Comparison of ENCODE assay signal across 7 cellular contexts in genomic region chr3:15556512-15556911, GRCh38. TPM values are rescaled to one million over a fixed set of nuclear protein-coding genes. Genes with fewer than 3 reads are reported as not detected.
DNase-seq lines count a peak whose midpoint lies in the region; ATAC-seq, FAIRE-seq and TF ChIP-seq lines count a peak whose summit lies in the region.

No MANE protein-coding gene starts in this region.

- no peaks in the 10 kb centered on the region for H3K9me3 Mint-ChIP-seq in natural killer cell

- no peak overlapping the region for H3K9ac ChIP-seq in mammary epithelial cell (ENCODE audit: insufficient read depth, low read length)
- no peak overlapping the region for H3K9ac ChIP-seq in kidney (ENCODE audit: low read length in 2 of 2)

- peak overlapping the region; percentile 69 for H3K4me3 Mint-ChIP-seq in natural killer cell

- TF ChIP-seq CTCF in NB4 (IDR thresholded peaks at IDR 0.05; ENCODE audit: low read depth, low read length) (no peak), natural killer cell (IDR thresholded peaks at IDR 0.05) (no peak), mammary epithelial cell (conservative IDR thresholded peaks at IDR 0.05 in 1 of 2, IDR thresholded peaks at IDR 0.05 in 1 of 2; ENCODE audit: extremely low read depth in 1 of 2, insufficient read depth in 1 of 2, low read depth in 1 of 2, low read length in 2 of 2) (no peak), kidney (IDR thresholded peaks at IDR 0.05; ENCODE audit: borderline replicate concordance, extremely low read depth, insufficient read depth) (no peak), WERI-Rb-1 (IDR thresholded peaks at IDR 0.05; ENCODE audit: low read depth, low read length) (no peak)

- peak overlapping the region; percentile 85 to 91 for H3K27ac Mint-ChIP-seq in natural killer cell

- H3K36me3 Mint-ChIP-seq in natural killer cell = peaks cover 7% of the 10 kb centered on the region

- in situ Hi-C loops in mammary epithelial cell (cut with MboI; ENCODE audit: low sequenced_read_pairs in 2 of 2) = loop anchor here in 1 of 2 donors (25.0 kb wide), 1 partner anchor 294 kb away; no protein-coding TSS in a partner anchor

- no peak overlapping the region for H3K4me2 ChIP-seq in mammary epithelial cell (ENCODE audit: insufficient read depth, low read depth, low read length)

- intact Hi-C loops in natural killer cell (cut with micrococcal nuclease) = loop anchor here (5.0 to 10.0 kb wide), 3 partner anchors 52 to 289 kb away; no protein-coding TSS in a partner anchor
- intact Hi-C loops in mammary epithelial cell (cut with micrococcal nuclease) = loop anchor here (2.0 to 5.0 kb wide), 2 partner anchors 354 to 449 kb away; no protein-coding TSS in a partner anchor
- intact Hi-C loops in kidney (cut with DNase I) = no loop called here

- dilution Hi-C loops in mammary epithelial cell (cut with HindIII; ENCODE audit: low sequenced_read_pairs) = no loop called here

- H3K4me3 ChIP-seq in NB4 (ENCODE audit: low read depth, low read length) (no peak overlapping the region), mammary epithelial cell (replicated peaks in 1 of 3; ENCODE audit: insufficient read depth in 1 of 3, low read depth in 2 of 3, low read length in 3 of 3) (no peak overlapping the region), kidney (ENCODE audit: low read length in 2 of 2) (no peak overlapping the region), WERI-Rb-1 (ENCODE audit: low read depth, low read length) (no peak overlapping the region)

- H2AFZ ChIP-seq in mammary epithelial cell (ENCODE audit: low read depth, low read length) = no peak overlapping the region

- no TSS peak for BruUV-seq in mammary epithelial cell (replicated peaks; lab: Mats Ljungman, UMichigan)

- H3K27me3 Mint-ChIP-seq in natural killer cell (ENCODE audit: low read depth in 2 of 2) = no peaks in the 10 kb centered on the region

- H3K36me3 ChIP-seq in mammary epithelial cell (ENCODE audit: insufficient read depth, low read length) = no peaks in the 10 kb centered on the region
- H3K36me3 ChIP-seq in kidney (ENCODE audit: control insufficient read depth in 1 of 2, insufficient read depth in 2 of 2, low read length in 2 of 2) = no peaks in the 10 kb centered on the region
- peaks cover 3% of the 10 kb centered on the region for H3K36me3 ChIP-seq in WERI-Rb-1

- no peaks in the 10 kb centered on the region for H3K4me1 ChIP-seq in mammary epithelial cell (ENCODE audit: insufficient read depth, low read length)
- H3K4me1 ChIP-seq in kidney (ENCODE audit: control insufficient read depth in 1 of 2, insufficient read depth in 1 of 2, low read depth in 1 of 2, low read length in 2 of 2) = peaks cover 0 to 8% of the 10 kb centered on the region in 2 donors

- CTCF ChIA-PET in mammary epithelial cell (lab: Charles Lee; ENCODE audit: low non-redundant PET) = no interaction called here

- no peak for FAIRE-seq in kidney (lab: Jason Lieb, UNC)

- TF ChIP-seq POLR2A in NB4 (IDR thresholded peaks at IDR 0.05; ENCODE audit: extremely low read depth, insufficient read length) = no peak

- ATAC-seq in GM18909 (IDR thresholded peaks at IDR 0.05; ENCODE audit: poor library complexity, unreplicated experiment) (peak; percentile 85), HG02623 (IDR thresholded peaks at IDR 0.05; ENCODE audit: unreplicated experiment) (peak; percentile 78), natural killer cell (peak; percentile 62 to 77 (median 71))

- no peak overlapping the region for H3K27ac ChIP-seq in mammary epithelial cell (ENCODE audit: insufficient read depth, low read depth, low read length)
- H3K27ac ChIP-seq in kidney (ENCODE audit: low read depth in 2 of 2, low read length in 2 of 2) = no peak overlapping the region
- no peak overlapping the region for H3K27ac ChIP-seq in WERI-Rb-1

- WGBS in mammary epithelial cell (ENCODE audit: low coverage, missing lambda C conversion rate) = 98% methylated on average over 2 of the region's 2 CpGs

- no peaks in the 10 kb centered on the region for H3K27me3 ChIP-seq in mammary epithelial cell (ENCODE audit: insufficient read depth, low read length)
- no peaks in the 10 kb centered on the region for H3K27me3 ChIP-seq in WERI-Rb-1 (ENCODE audit: insufficient read depth, low read depth, severe bottlenecking)

- H3K4me1 Mint-ChIP-seq in natural killer cell = peaks cover 17 to 18% of the 10 kb centered on the region in 2 donors

- H3K9me3 ChIP-seq in mammary epithelial cell (replicated peaks; ENCODE audit: insufficient read depth, low read length) (no peaks in the 10 kb centered on the region), kidney (ENCODE audit: control insufficient read depth in 1 of 2, low read length in 2 of 2) (no peaks in the 10 kb centered on the region), WERI-Rb-1 (ENCODE audit: severe bottlenecking) (no peaks in the 10 kb centered on the region)

- H4K20me1 ChIP-seq in mammary epithelial cell (ENCODE audit: insufficient read depth, low read length) = no peaks in the 10 kb centered on the region

- DNase-seq in NB4 (ENCODE audit: low read depth) (peak; percentile 13), natural killer cell (no peak), mammary epithelial cell (no peak), kidney (no peak), WERI-Rb-1 (no peak)

- H3K79me2 ChIP-seq in mammary epithelial cell (ENCODE audit: insufficient read depth, low read length) = no peaks in the 10 kb centered on the region

RNA-seq across cellular contexts. Expression of gene COLQ, which starts 35.0 kb away (rescaled TPM):
- 10 to 100 TPM; 37.7 to 60.7 (median 55.8) TPM for total RNA-seq in natural killer cell
- total RNA-seq in mammary epithelial cell = under 1 TPM; 0.33 TPM
- 0.11 TPM for polyA plus RNA-seq in mammary epithelial cell
- polyA minus RNA-seq in mammary epithelial cell = not detected
- total RNA-seq in kidney = 4.3 TPM
- polyA plus RNA-seq in kidney (ENCODE audit: insufficient read depth, low read depth, low replicate concordance) = 1.2 TPM

RNA-seq across cellular contexts. Expression of gene HACL1, which starts 44.9 kb away (rescaled TPM):
- 10 to 100 TPM; 36.7 to 39.8 (median 37.3) TPM for total RNA-seq in natural killer cell
- total RNA-seq in mammary epithelial cell = 10 to 100 TPM; 17.4 to 22.5 TPM
- polyA plus RNA-seq in mammary epithelial cell = 23.5 TPM
- polyA minus RNA-seq in mammary epithelial cell = 29.6 TPM
- total RNA-seq in kidney = 27.1 TPM
- 25.3 TPM for polyA plus RNA-seq in kidney (ENCODE audit: insufficient read depth, low read depth, low replicate concordance)

RNA-seq across cellular contexts. Expression of gene BTD, which starts 45.0 kb away (rescaled TPM):
- total RNA-seq in natural killer cell = 10 to 100 TPM; 19.9 to 27.5 (median 23.6) TPM
- total RNA-seq in mammary epithelial cell = 10 to 100 TPM in 1 of 2 donors, 1 to 10 TPM in 1; 8.0 to 21.7 TPM
- 17.2 TPM for polyA plus RNA-seq in mammary epithelial cell
- polyA minus RNA-seq in mammary epithelial cell = 15.1 TPM
- 22.7 TPM for total RNA-seq in kidney
- 37.2 TPM for polyA plus RNA-seq in kidney (ENCODE audit: insufficient read depth, low read depth, low replicate concordance)
